Comparison of ENCODE assay signal across 14 cellular contexts in the genomic region with DNA sequence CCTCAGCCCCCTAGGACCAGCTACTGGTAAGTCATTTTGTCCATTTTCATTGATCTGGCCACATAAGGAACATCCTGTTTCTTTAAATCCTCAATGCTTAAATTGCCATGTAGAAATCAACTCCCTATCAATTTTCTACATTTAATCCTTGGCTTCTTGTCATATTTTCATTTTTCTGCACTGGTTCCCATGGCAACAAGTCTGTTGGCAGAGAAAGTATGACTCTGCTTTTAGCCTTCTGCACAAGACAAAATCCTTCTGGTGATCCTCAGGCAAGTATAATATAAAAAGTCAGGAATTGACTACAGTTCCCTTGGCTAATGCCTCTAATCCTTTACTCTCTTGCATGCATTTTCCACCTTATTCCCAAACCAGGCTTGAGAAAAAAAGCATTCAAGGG.
DNase-seq lines count a peak whose midpoint lies in the region; ATAC-seq and TF ChIP-seq lines count a peak whose summit lies in the region.
"Had no signal": no experiment of that assay in that cellular context is flagged by ENCODE, and none has a peak within 500 bp of the region (broad histone marks: within the 10 kb centered on the region; RNA-seq: fewer than 3 reads in every experiment).

No MANE protein-coding gene starts in this region.

- TF ChIP-seq CTCF in heart right ventricle (IDR thresholded peaks at IDR 0.05): no peak

- H3K27me3 ChIP-seq in heart right ventricle: no peaks in the 10 kb centered on the region
- H3K27me3 ChIP-seq: upper lobe of left lung had no signal

- DNase-seq in heart right ventricle (peak in 1 of 2 donors; percentile 24), Right ventricle myocardium inferior (ENCODE audit: missing footprints) (no peak), dedifferentiated amniotic fluid mesenchymal stem cell (ENCODE audit: extremely low spot score) (peak; percentile 88), lung microvascular endothelial cell (ENCODE audit: low read depth in 2 of 2) (peak; percentile 7 to 35)
- DNase-seq in activated effector memory CD4-positive, alpha-beta T cell treated with Interleukin-2 at 50 U/mL for 16 hours: no peak
- DNase-seq: ACHN; activated CD4-positive, alpha-beta T cell treated with anti-CD3 and anti-CD28 coated beads, Interleukin-2, amount 10 ng/mL, durations not matched to agents 24 days and 14 days; activated naive CD4-positive, alpha-beta T cell; Karpas-422; upper lobe of left lung had no signal

- ATAC-seq in heart right ventricle (peak in 6 of 8 donors; percentile 49 to 71 (median 66)), Right ventricle myocardium inferior (no peak), HG02973 (IDR thresholded peaks at IDR 0.05; ENCODE audit: unreplicated experiment) (no peak), HG02852 (IDR thresholded peaks at IDR 0.05; ENCODE audit: unreplicated experiment) (no peak), HG03378 (IDR thresholded peaks at IDR 0.05; ENCODE audit: unreplicated experiment) (no peak)

- no peak overlapping the region for H3K4me3 ChIP-seq in heart right ventricle
- H3K4me3 ChIP-seq: SK-N-MC, upper lobe of left lung had no signal

- peaks cover 0 to 32% (median 9%) of the 10 kb centered on the region in 9 donors for H3K4me1 ChIP-seq in heart right ventricle
- H3K4me1 ChIP-seq: upper lobe of left lung had no signal

- H3K9me3 ChIP-seq in heart right ventricle: no peaks in the 10 kb centered on the region
- H3K9me3 ChIP-seq: upper lobe of left lung had no signal

- H3K27ac ChIP-seq in heart right ventricle: peak overlapping the region in 2 of 10 donors; percentile 23 to 33
- H3K27ac ChIP-seq: SK-N-MC, upper lobe of left lung had no signal

- H3K36me3 ChIP-seq in heart right ventricle: peaks cover 0 to 22% (median 0%) of the 10 kb centered on the region in 9 donors

- intact Hi-C loops in heart right ventricle (cut with DNase I): no loop called here
- intact Hi-C loops in Right ventricle myocardium inferior (cut with DNase I): no loop called here

Comparison
In these comparisons a context has a peak if more than half of its experiments do, and no peak if none do; other contexts are left out.
1. ATAC-seq: peak in heart right ventricle (6 of 8); none in Right ventricle myocardium inferior (single experiment), HG02973 (single experiment), HG02852 (single experiment) and HG03378 (single experiment).
2. DNase-seq: peak in dedifferentiated amniotic fluid mesenchymal stem cell (single experiment) and lung microvascular endothelial cell (2 of 2); none in Right ventricle myocardium inferior (single experiment) and activated effector memory CD4-positive, alpha-beta T cell treated with Interleukin-2 at 50 U/mL for 16 hours (single experiment).